In genomic region chr1:34452451-34452850, GRCh38 we compare ENCODE assay signal across 28 cellular contexts.
DNase-seq lines count a peak whose midpoint lies in the region; ATAC-seq, FAIRE-seq and TF ChIP-seq lines count a peak whose summit lies in the region.
"Had no signal": no experiment of that assay in that cellular context is flagged by ENCODE, and none has a peak within 500 bp of the region (broad histone marks: within the 10 kb centered on the region; RNA-seq: fewer than 3 reads in every experiment).

No MANE protein-coding gene starts in this region.

- TF ChIP-seq RAD21 in K562 (CRISPR knock-in tag; conservative IDR thresholded peaks at IDR 0.05 in 1 of 2, IDR thresholded peaks at IDR 0.05 in 1 of 2) (no peak), H1 (IDR thresholded peaks at IDR 0.05 in 1 of 2, conservative IDR thresholded peaks at IDR 0.05 in 1 of 2; ENCODE audit: low read depth in 2 of 2, low read length in 2 of 2) (no peak)

- H3K9ac ChIP-seq in K562 (ENCODE audit: insufficient read depth in 1 of 2, low read depth in 2 of 2, low read length in 2 of 2): no peak overlapping the region
- no peak overlapping the region for H3K9ac ChIP-seq in H1 (replicated peaks in 1 of 4; ENCODE audit: extremely low read depth in 1 of 4, low read depth in 3 of 4, low read length in 3 of 4)
- H3K9ac ChIP-seq: BLaER1 had no signal

- no peak overlapping the region for H4K8ac ChIP-seq in H1 (ENCODE audit: extremely low read depth, insufficient read depth, low read length)

- H3K4me3 ChIP-seq in K562: no peak overlapping the region
- H3K4me3 ChIP-seq in H1 (ENCODE audit: extremely low read depth in 1 of 4, insufficient read depth in 2 of 4, low read depth in 3 of 4, low read length in 4 of 4): no peak overlapping the region
- H3K4me3 ChIP-seq in aorta (ENCODE audit: low read length in 2 of 2): no peak overlapping the region
- H3K4me3 ChIP-seq: BLaER1, GM12878 had no signal

- H3K9me3 ChIP-seq in K562 (replicated peaks; ENCODE audit: control insufficient read depth, insufficient read depth, low read depth, low read length) (no peaks in the 10 kb centered on the region), H1 (ENCODE audit: insufficient read depth in 2 of 2, low read depth in 1 of 2, low read length in 1 of 2) (no peaks in the 10 kb centered on the region), aorta (ENCODE audit: control insufficient read depth, low read length) (no peaks in the 10 kb centered on the region)
- H3K9me3 ChIP-seq: BE2C, BLaER1 had no signal

- no peaks in the 10 kb centered on the region for H3K27me3 ChIP-seq in K562 (ENCODE audit: control insufficient read depth in 2 of 2, insufficient read depth in 2 of 2, low read length in 2 of 2)
- 0 out of 7 replicates have a peak, but pooled peaks cover 0 to 2% (median 0%) of the 10 kb centered on the region in 4 experiments for H3K27me3 ChIP-seq in H1 (replicated peaks in 1 of 4; ENCODE audit: control insufficient read depth in 3 of 4, extremely low read depth in 1 of 4, insufficient read depth in 3 of 4, low read length in 3 of 4)
- H3K27me3 ChIP-seq in aorta (ENCODE audit: control insufficient read depth in 1 of 2, insufficient read depth in 2 of 2, low read length in 1 of 2): no peaks in the 10 kb centered on the region
- H3K27me3 ChIP-seq: BE2C, BLaER1 had no signal

- no peaks in the 10 kb centered on the region for H4K20me1 ChIP-seq in K562 (replicated peaks; ENCODE audit: control insufficient read depth, insufficient read depth, low read length)
- H4K20me1 ChIP-seq in H1 (replicated peaks in 1 of 2; ENCODE audit: control insufficient read depth in 1 of 2, insufficient read depth in 2 of 2, low read length in 2 of 2): no peaks in the 10 kb centered on the region
- H4K20me1 ChIP-seq: BLaER1 had no signal

- H3K9me1 ChIP-seq in K562 (ENCODE audit: control insufficient read depth, insufficient read depth, low read length): no peaks in the 10 kb centered on the region

- H3K23ac ChIP-seq in H1 (ENCODE audit: insufficient read length): no peak overlapping the region

- POLR2A ChIA-PET in K562 (lab: Yijun Ruan, JAX): no interaction called here
- POLR2A ChIA-PET in H1 (lab: Charles Lee; ENCODE audit: partially characterized antibody): no interaction called here

- H2BK15ac ChIP-seq in H1 (ENCODE audit: low read length): no peak overlapping the region

- intact Hi-C loops in K562 (cut with micrococcal nuclease): no loop called here
- intact Hi-C loops in aorta (cut with DNase I): no loop called here

- no peak overlapping the region for H2BK5ac ChIP-seq in H1 (ENCODE audit: low read depth, low read length)

- no peak overlapping the region for H3K18ac ChIP-seq in H1 (ENCODE audit: extremely low read depth, low read length)

- no peak overlapping the region for H3K56ac ChIP-seq in H1 (replicated peaks; ENCODE audit: insufficient read length, low read depth, low read length)

- no peaks in the 10 kb centered on the region for H3K79me1 ChIP-seq in H1 (ENCODE audit: low read depth, low read length)

- in situ Hi-C loops in K562 (cut with MboI): no loop called here

- no peak overlapping the region for H2BK20ac ChIP-seq in H1 (ENCODE audit: low read length)

- TF ChIP-seq CTCF in K562 (IDR thresholded peaks at IDR 0.05 in 2 of 3, conservative IDR thresholded peaks at IDR 0.05 in 1 of 3; ENCODE audit: insufficient read depth in 2 of 3, low read depth in 1 of 3, low read length in 3 of 3) (no peak), H1 (IDR thresholded peaks at IDR 0.05; ENCODE audit: control extremely low read depth in 1 of 3, insufficient read depth in 1 of 3, low read depth in 1 of 3, low read length in 3 of 3) (no peak)

- H3K4me1 ChIP-seq in K562 (replicated peaks in 1 of 2; ENCODE audit: control insufficient read depth in 2 of 2, insufficient read depth in 2 of 2, low read length in 2 of 2) (no peaks in the 10 kb centered on the region), H1 (replicated peaks in 1 of 4; ENCODE audit: control insufficient read depth in 3 of 4, insufficient read depth in 4 of 4, low read length in 3 of 4) (peaks cover 0 to 3% (median 0%) of the 10 kb centered on the region in 4 experiments; a peak in 1 of 7 replicates), aorta (ENCODE audit: control insufficient read depth in 1 of 2, insufficient read depth in 2 of 2, low read length in 2 of 2) (no peaks in the 10 kb centered on the region)
- H3K4me1 ChIP-seq: BE2C, BLaER1 had no signal

- H3K79me2 ChIP-seq in K562 (ENCODE audit: control insufficient read depth, insufficient read depth, low read length) (no peaks in the 10 kb centered on the region), H1 (ENCODE audit: control insufficient read depth in 1 of 2, insufficient read depth in 2 of 2, low read length in 2 of 2) (no peaks in the 10 kb centered on the region)

- DNase-seq in K562 (ENCODE audit: extremely low read depth in 1 of 4, low spot score in 3 of 4) (no peak), H1 (ENCODE audit: low read depth in 1 of 2, low spot score in 2 of 2) (no peak), mesenteric fat pad (ENCODE audit: low spot score) (peak; percentile 65), aorta (no peak), T-helper 2 cell (no peak), NCI-H2227 (lab: John Stamatoyannopoulos, UW; ENCODE audit: unreplicated experiment) (no peak)
- DNase-seq: 8988T; ACHN; BE2C; C1 segment of cervical spinal cord; CD4-positive, alpha-beta memory T cell; CD4-positive, CD25-positive, alpha-beta regulatory T cell; CD8-positive, alpha-beta memory T cell; COR-L47; DMS 273 treated with DMSO at 0.1 percent for 48 hours; DMS153; DMS53; DMS79; DND-41; EL; GDM1 had no signal

- no peak overlapping the region for H4K5ac ChIP-seq in H1 (ENCODE audit: insufficient read length, low read depth, low read length)

- 0% methylated on average over 2 of the region's 2 CpGs for WGBS in K562 (ENCODE audit: insufficient coverage, low coverage, missing lambda C conversion rate)
- 91% methylated on average over 2 of the region's 2 CpGs; no CpG with 5 or more reads in 1 of the 2 experiments for WGBS in H1 (ENCODE audit: extremely low coverage in 1 of 2, insufficient coverage in 1 of 2, insufficient read length in 1 of 2, insufficient replicate concordance in 2 of 2, low coverage in 1 of 2, low lambda C conversion rate in 2 of 2, missing lambda C conversion rate in 1 of 2), 2 experiments
- 90 to 94% methylated on average over 2 of the region's 2 CpGs for WGBS in aorta, 2 donors

- H3K4ac ChIP-seq in H1 (replicated peaks; ENCODE audit: insufficient read length, low read depth, low read length): no peak overlapping the region

- no peak overlapping the region for H3K4me2 ChIP-seq in K562 (ENCODE audit: insufficient read depth, low read length)
- H3K4me2 ChIP-seq in H1 (ENCODE audit: insufficient read depth in 1 of 2, low read depth in 2 of 2, low read length in 2 of 2): no peak overlapping the region
- H3K4me2 ChIP-seq: BLaER1 had no signal

- H3K14ac ChIP-seq in H1 (ENCODE audit: insufficient read length): no peak overlapping the region

- no peak overlapping the region for H2AK5ac ChIP-seq in H1 (ENCODE audit: low read depth, low read length)

- BruUV-seq in K562 (replicated peaks; lab: Mats Ljungman, UMichigan): no TSS peak

- no peak for FAIRE-seq in K562 (lab: Jason Lieb, UNC)
- FAIRE-seq in H1 (lab: Jason Lieb, UNC): no peak
- FAIRE-seq: A204.1, GM12878, GM12892, GM19239 had no signal

- no peak for TF ChIP-seq POLR2A in K562 (conservative IDR thresholded peaks at IDR 0.05)
- no peak for TF ChIP-seq POLR2A in H1 (IDR thresholded peaks at IDR 0.05; ENCODE audit: control extremely low read depth in 1 of 2, low read depth in 2 of 2, low read length in 2 of 2)
- TF ChIP-seq POLR2A in GM18505 (IDR thresholded peaks at IDR 0.05; ENCODE audit: borderline replicate concordance, extremely low read depth, insufficient read depth, insufficient read length): no peak

- CTCF ChIA-PET in K562 (lab: Yijun Ruan, JAX; ENCODE audit: low intra/inter-chr PET ratio) (no interaction called here), H1 (lab: Charles Lee; ENCODE audit: partially characterized antibody) (interaction anchor here (1.3 kb wide), 1 partner anchor 8 kb away, joined by 8 read pairs; no protein-coding TSS in a partner anchor)

- no peak overlapping the region for H3K27ac ChIP-seq in K562 (ENCODE audit: extremely low read depth, low read depth, low read length)
- no peak overlapping the region for H3K27ac ChIP-seq in H1 (ENCODE audit: low read depth, low read length)
- H3K27ac ChIP-seq in aorta (ENCODE audit: low read depth in 1 of 2, low read length in 2 of 2): no peak overlapping the region
- H3K27ac ChIP-seq: BLaER1 had no signal

- ATAC-seq in K562 (no peak), aorta (ENCODE audit: low FRiP score) (peak; percentile 47), GM18505 (IDR thresholded peaks at IDR 0.05; ENCODE audit: unreplicated experiment) (no peak), GM19463 (IDR thresholded peaks at IDR 0.05; ENCODE audit: unreplicated experiment) (no peak)
- ATAC-seq: GM12878 had no signal

- H3K36me3 ChIP-seq in K562 (ENCODE audit: control insufficient read depth, insufficient read depth, low read length) (no peaks in the 10 kb centered on the region), H1 (ENCODE audit: control insufficient read depth in 2 of 4, insufficient read depth in 4 of 4, low read length in 3 of 4) (no peaks in the 10 kb centered on the region), aorta (ENCODE audit: control insufficient read depth in 1 of 2, insufficient read depth in 2 of 2, low read length in 1 of 2) (no peaks in the 10 kb centered on the region)
- H3K36me3 ChIP-seq: BE2C, BLaER1 had no signal

- H4K91ac ChIP-seq in H1 (replicated peaks; ENCODE audit: insufficient read length, low read length): no peak overlapping the region

- no peak overlapping the region for H2BK120ac ChIP-seq in H1 (replicated peaks; ENCODE audit: low read depth, low read length)

- no peak overlapping the region for H2AFZ ChIP-seq in K562 (ENCODE audit: low read depth, low read length)
- 0 out of 2 replicates have a peak overlapping the region, but pooled peaks have one; percentile 31 for H2AFZ ChIP-seq in H1 (ENCODE audit: low read length)

- TF ChIP-seq EP300 in K562 (IDR thresholded peaks at IDR 0.05; ENCODE audit: low read length) (no peak), H1 (IDR thresholded peaks at IDR 0.05; ENCODE audit: borderline replicate concordance in 1 of 2, low read depth in 2 of 2, low read length in 2 of 2) (no peak)

- H2BK12ac ChIP-seq in H1 (ENCODE audit: low read depth, low read length): no peak overlapping the region

- no peaks in the 10 kb centered on the region for H3K23me2 ChIP-seq in H1 (ENCODE audit: low read depth, low read length)

TF ChIP-seq in H1, 55 proteins besides CTCF, POLR2A, EP300 and RAD21 (continues in another document):
- TF ChIP-seq SRF (IDR thresholded peaks at IDR 0.05; ENCODE audit: low read depth, low read length) (no peak), CBX5 (IDR thresholded peaks at IDR 0.05; ENCODE audit: low read depth, low read length) (no peak), CBX8 (IDR thresholded peaks at IDR 0.05; ENCODE audit: borderline replicate concordance, low read depth, low read length) (no peak), NANOG (IDR thresholded peaks at IDR 0.05; ENCODE audit: insufficient read depth, low read depth, low read length, poor library complexity, severe bottlenecking) (no peak), SUZ12 (IDR thresholded peaks at IDR 0.05; ENCODE audit: low read length) (no peak), PHF8 (conservative IDR thresholded peaks at IDR 0.05; ENCODE audit: low read depth, low read length) (no peak), BRCA1 (IDR thresholded peaks at IDR 0.05; ENCODE audit: low read depth, low read length) (no peak)
